16 cellular contexts compared by ENCODE assay signal in the genomic region with DNA sequence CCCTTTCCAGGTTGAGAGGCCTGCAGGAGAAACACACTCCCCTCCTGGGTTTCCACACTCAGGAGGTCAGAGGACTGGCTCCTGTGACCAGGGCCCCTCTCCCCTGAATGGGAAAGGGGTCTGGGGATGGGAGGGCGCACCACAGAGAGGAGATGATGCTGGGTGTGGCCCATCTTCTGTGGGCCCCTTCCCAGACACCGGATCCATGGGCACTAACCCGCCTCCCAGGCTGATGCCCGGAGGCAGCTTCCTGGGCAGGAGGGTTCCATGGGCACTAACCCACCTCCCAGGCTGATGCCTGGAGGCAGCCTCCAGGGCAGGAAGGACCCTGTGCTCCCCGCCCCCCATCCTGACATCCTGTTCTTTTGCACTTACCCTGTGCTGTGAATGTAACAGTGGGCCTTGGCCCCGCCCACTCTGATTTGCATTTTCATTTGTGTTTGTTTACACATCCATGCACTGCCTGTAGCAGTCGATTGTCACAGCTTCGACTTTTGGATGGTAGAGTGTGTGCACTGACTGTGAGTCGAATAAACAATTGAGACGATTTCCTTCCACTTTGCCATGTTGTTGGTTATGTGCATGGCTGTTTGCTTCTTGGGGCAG. TPM values are rescaled to one million over a fixed set of nuclear protein-coding genes. Genes with fewer than 3 reads are reported as not detected.
DNase-seq lines count a peak whose midpoint lies in the region; ATAC-seq and TF ChIP-seq lines count a peak whose summit lies in the region.
"Had no signal": no experiment of that assay in that cellular context is flagged by ENCODE, and none has a peak within 500 bp of the region (broad histone marks: within the 10 kb centered on the region; RNA-seq: fewer than 3 reads in every experiment).

No MANE protein-coding gene starts in this region.

- no peaks in the 10 kb centered on the region for H3K36me3 ChIP-seq in Loucy (ENCODE audit: insufficient read depth, low read length)
- H3K36me3 ChIP-seq in Karpas-422 (ENCODE audit: insufficient read depth, low read length), result no peaks in the 10 kb centered on the region
- H3K36me3 ChIP-seq in testis (ENCODE audit: low read depth, missing control alignments), result no peaks in the 10 kb centered on the region

- no peak for TF ChIP-seq POLR2A in testis (IDR thresholded peaks at IDR 0.05)

- H4K20me1 ChIP-seq in Loucy (ENCODE audit: insufficient read depth, low read length, poor library complexity, severe bottlenecking) (no peaks in the 10 kb centered on the region), Karpas-422 (ENCODE audit: insufficient read depth, low read depth, low read length) (no peaks in the 10 kb centered on the region)

- peaks cover 59% of the 10 kb centered on the region for H3K4me1 Mint-ChIP-seq in activated CD4-positive, alpha-beta T cell treated with anti-CD3 and anti-CD28 coated beads, Interleukin-2, amount 10 ng/mL, durations not matched to agents 7 days and 5 days
- peaks cover 20 to 60% (median 48%) of the 10 kb centered on the region in 4 donors for H3K4me1 Mint-ChIP-seq in naive thymus-derived CD8-positive, alpha-beta T cell

- whole genome bisulfite sequencing in testis, 2 donors, result 67 to 78% methylated on average over 6 to 10 of the region's 10 CpGs

- H3K4me1 ChIP-seq in Loucy (ENCODE audit: insufficient read depth, low read length, poor library complexity, severe bottlenecking) (peaks cover 45% of the 10 kb centered on the region), Karpas-422 (ENCODE audit: low read length) (no peaks in the 10 kb centered on the region), testis (no peaks in the 10 kb centered on the region)

- intact Hi-C loops in testis (cut with DNase I; ENCODE audit: low total_unique reads), result no loop called here

- H3K9me2 ChIP-seq in Loucy (replicated peaks; ENCODE audit: low read depth, low read length) (no peaks in the 10 kb centered on the region), Karpas-422 (replicated peaks; ENCODE audit: insufficient read depth, low read length) (no peaks in the 10 kb centered on the region)

- CTCF ChIA-PET in activated CD4-positive, alpha-beta T cell treated with anti-CD3 and anti-CD28 coated beads, Interleukin-2, amount 10 ng/mL, durations not matched to agents 7 days and 5 days (lab: Charles Lee), result no interaction called here

- TF ChIP-seq CTCF in Loucy (conservative IDR thresholded peaks at IDR 0.05; ENCODE audit: low read length) (no peak), testis (IDR thresholded peaks at IDR 0.05) (no peak)

- H2AFZ ChIP-seq in Loucy (ENCODE audit: low read length), result no peak overlapping the region
- no peak overlapping the region for H2AFZ ChIP-seq in Karpas-422 (ENCODE audit: low read length)

- peaks cover 20% of the 10 kb centered on the region; the same call in 1 of the 2 replicates for H3K79me2 ChIP-seq in Loucy (ENCODE audit: insufficient read depth, low read length)
- H3K79me2 ChIP-seq in Karpas-422 (ENCODE audit: low read length), result no peaks in the 10 kb centered on the region

- H3K9me3 Mint-ChIP-seq in activated CD4-positive, alpha-beta T cell treated with anti-CD3 and anti-CD28 coated beads, Interleukin-2, amount 10 ng/mL, durations not matched to agents 7 days and 5 days, result no peaks in the 10 kb centered on the region
- H3K9me3 Mint-ChIP-seq in naive thymus-derived CD8-positive, alpha-beta T cell, result no peaks in the 10 kb centered on the region

- no peaks in the 10 kb centered on the region for H3K27me3 ChIP-seq in Loucy (ENCODE audit: insufficient read depth, low read length, poor library complexity, severe bottlenecking)
- H3K27me3 ChIP-seq in Karpas-422 (ENCODE audit: low read length), result no peaks in the 10 kb centered on the region
- H3K27me3 ChIP-seq in testis, result no peaks in the 10 kb centered on the region

- H3K27ac Mint-ChIP-seq in activated CD4-positive, alpha-beta T cell treated with anti-CD3 and anti-CD28 coated beads, Interleukin-2, amount 10 ng/mL, durations not matched to agents 7 days and 5 days, result peak overlapping the region; percentile 39
- H3K27ac Mint-ChIP-seq in naive thymus-derived CD8-positive, alpha-beta T cell, result peak overlapping the region in 9 of 10 donors; percentile 21 to 84 (median 71)

- peak overlapping the region; percentile 40 for H3K27ac ChIP-seq in angular gyrus (ENCODE audit: low read depth, low read length)
- no peak overlapping the region for H3K27ac ChIP-seq in Karpas-422 (ENCODE audit: low read length)
- no peak overlapping the region for H3K27ac ChIP-seq in testis
- H3K27ac ChIP-seq: KMS-11 had no signal

- peaks cover 11% of the 10 kb centered on the region; the same call in 1 of the 2 replicates for H3F3A ChIP-seq in Loucy (ENCODE audit: low read depth)

- H3K4me3 ChIP-seq in Loucy (ENCODE audit: low read length, poor library complexity, severe bottlenecking) (peak overlapping the region; percentile 68), Karpas-422 (ENCODE audit: low read length) (no peak overlapping the region), testis (no peak overlapping the region)

- H3K9ac ChIP-seq in Loucy (ENCODE audit: low read depth, low read length, poor library complexity, severe bottlenecking) (peak overlapping the region; percentile 89), Karpas-422 (ENCODE audit: low read length) (no peak overlapping the region)
- H3K9ac ChIP-seq: KMS-11 had no signal

- POLR2A ChIA-PET in activated CD4-positive, alpha-beta T cell treated with anti-CD3 and anti-CD28 coated beads, Interleukin-2, amount 10 ng/mL, durations not matched to agents 7 days and 5 days (lab: Charles Lee), result no interaction called here
- POLR2A ChIA-PET in naive thymus-derived CD8-positive, alpha-beta T cell (lab: Charles Lee), result interaction anchor here (0.5 to 2.1 kb wide), 6 partner anchors 10 to 1155 kb away, joined by 3 to 6 read pairs (median 3); a partner anchor contains a TSS

- peak; percentile 64 for DNase-seq in activated CD4-positive, alpha-beta T cell treated with anti-CD3 and anti-CD28 coated beads, Interleukin-2, amount 10 ng/mL, durations not matched to agents 7 days and 5 days
- no peak for DNase-seq in activated CD4-positive, alpha-beta T cell treated with anti-CD3 and anti-CD28 coated beads for 1 hour
- peak in 7 of 10 donors; percentile 16 to 71 (median 36) for DNase-seq in naive thymus-derived CD8-positive, alpha-beta T cell
- DNase-seq in GM19240 (ENCODE audit: insufficient read length, low spot score), result no peak
- DNase-seq in Karpas-422, result no peak
- no peak for DNase-seq in testis
- DNase-seq: ACHN, cortex of kidney, DMS53, hypothalamus, mammary epithelial cell, NCI-H2171, PC-3 had no signal

- peak overlapping the region; percentile 90 for H3K4me2 ChIP-seq in Loucy (ENCODE audit: low read depth, low read length, poor library complexity, severe bottlenecking)
- H3K4me2 ChIP-seq in Karpas-422 (ENCODE audit: low read depth, low read length, poor library complexity, severe bottlenecking), result no peak overlapping the region
- H3K4me2 ChIP-seq: KMS-11 had no signal

- H3K27me3 Mint-ChIP-seq in activated CD4-positive, alpha-beta T cell treated with anti-CD3 and anti-CD28 coated beads, Interleukin-2, amount 10 ng/mL, durations not matched to agents 7 days and 5 days, result no peaks in the 10 kb centered on the region
- no peaks in the 10 kb centered on the region for H3K27me3 Mint-ChIP-seq in naive thymus-derived CD8-positive, alpha-beta T cell

- H3K36me3 Mint-ChIP-seq in activated CD4-positive, alpha-beta T cell treated with anti-CD3 and anti-CD28 coated beads, Interleukin-2, amount 10 ng/mL, durations not matched to agents 7 days and 5 days (ENCODE audit: low read depth), result peaks cover 14% of the 10 kb centered on the region
- peaks cover 0 to 5% (median 0%) of the 10 kb centered on the region in 3 donors for H3K36me3 Mint-ChIP-seq in naive thymus-derived CD8-positive, alpha-beta T cell

- ATAC-seq in naive thymus-derived CD8-positive, alpha-beta T cell, result peak in 1 of 2 donors; percentile 38
- ATAC-seq: PC-3 had no signal

- no peak overlapping the region for H3K4me3 Mint-ChIP-seq in activated CD4-positive, alpha-beta T cell treated with anti-CD3 and anti-CD28 coated beads, Interleukin-2, amount 10 ng/mL, durations not matched to agents 7 days and 5 days
- peak overlapping the region in 5 of 10 donors; percentile 58 to 66 (median 60) for H3K4me3 Mint-ChIP-seq in naive thymus-derived CD8-positive, alpha-beta T cell

- H3K9me3 ChIP-seq in Loucy (ENCODE audit: insufficient read depth, low read depth, low read length) (no peaks in the 10 kb centered on the region), Karpas-422 (ENCODE audit: low read length) (no peaks in the 10 kb centered on the region), testis (no peaks in the 10 kb centered on the region)

RNA-seq across cellular contexts. Expression of a gene that starts 9.3 kb away (rescaled TPM):
- total RNA-seq in activated CD4-positive, alpha-beta T cell treated with anti-CD3 and anti-CD28 coated beads, Interleukin-2, amount 10 ng/mL, durations not matched to agents 7 days and 5 days, result 10 to 100 TPM; 19.5 to 19.6 TPM
- total RNA-seq in naive thymus-derived CD8-positive, alpha-beta T cell, result 10 to 100 TPM in 1 of 2 experiments, 1 to 10 TPM in 1; 9.5 to 11.1 TPM
- 1 to 10 TPM; 5.7 to 7.9 (median 7.1) TPM for polyA plus RNA-seq in naive thymus-derived CD8-positive, alpha-beta T cell
- 6.7 and 9.1 TPM in 2 replicates for total RNA-seq in Karpas-422 (2014; rRNA removed; shearing (Covaris generic); ENCODE audit: low replicate concordance)
- total RNA-seq in testis, result 10 to 100 TPM; 14.0 to 14.4 TPM
- polyA plus RNA-seq in testis (ENCODE audit: insufficient read depth, low read depth, low replicate concordance), result 17.9 TPM

RNA-seq across cellular contexts. Expression of a gene that starts 35.2 kb away (rescaled TPM):
- total RNA-seq in activated CD4-positive, alpha-beta T cell treated with anti-CD3 and anti-CD28 coated beads, Interleukin-2, amount 10 ng/mL, durations not matched to agents 7 days and 5 days, result 10 to 100 TPM; 33.8 to 43.1 TPM
- total RNA-seq in naive thymus-derived CD8-positive, alpha-beta T cell, result 10 to 100 TPM; 77.9 to 88.3 TPM
- 10 to 100 TPM in 1 of 3 donors, 1 to 10 TPM in 2; 5.9 to 11.3 (median 7.2) TPM for polyA plus RNA-seq in naive thymus-derived CD8-positive, alpha-beta T cell
- total RNA-seq in Karpas-422 (2014; rRNA removed; shearing (Covaris generic); ENCODE audit: low replicate concordance), result 10.2 and 26.4 TPM in 2 replicates
- 10 to 100 TPM; 42.0 to 42.7 TPM for total RNA-seq in testis
- polyA plus RNA-seq in testis (ENCODE audit: insufficient read depth, low read depth, low replicate concordance), result 22.9 TPM

RNA-seq across cellular contexts. Expression of a gene that starts 39.0 kb away (rescaled TPM):
- total RNA-seq in activated CD4-positive, alpha-beta T cell treated with anti-CD3 and anti-CD28 coated beads, Interleukin-2, amount 10 ng/mL, durations not matched to agents 7 days and 5 days, result 10 to 100 TPM; 20.4 to 25.2 TPM
- total RNA-seq in naive thymus-derived CD8-positive, alpha-beta T cell, result 10 to 100 TPM; 10.9 to 11.3 TPM
- 10 to 100 TPM; 10.7 to 15.5 (median 11.9) TPM for polyA plus RNA-seq in naive thymus-derived CD8-positive, alpha-beta T cell
- total RNA-seq in Karpas-422 (2014; rRNA removed; shearing (Covaris generic); ENCODE audit: low replicate concordance), result not detected in 2 replicates
- total RNA-seq in testis, result 100 to 1,000 TPM; 188 to 272 TPM
- polyA plus RNA-seq in testis (ENCODE audit: insufficient read depth, low read depth, low replicate concordance), result 451 TPM

RNA-seq across cellular contexts. Expression of a gene that starts 39.6 kb away (rescaled TPM):
- total RNA-seq in activated CD4-positive, alpha-beta T cell treated with anti-CD3 and anti-CD28 coated beads, Interleukin-2, amount 10 ng/mL, durations not matched to agents 7 days and 5 days, result 100 to 1,000 TPM in 1 of 2 experiments, 10 to 100 TPM in 1; 96.4 to 111 TPM
- total RNA-seq in naive thymus-derived CD8-positive, alpha-beta T cell, result 10 to 100 TPM; 59.7 to 60.6 TPM
- 10 to 100 TPM; 13.7 to 15.5 (median 14.2) TPM for polyA plus RNA-seq in naive thymus-derived CD8-positive, alpha-beta T cell
- 62.7 and 98.6 TPM in 2 replicates for total RNA-seq in Karpas-422 (2014; rRNA removed; shearing (Covaris generic); ENCODE audit: low replicate concordance)
- 100 to 1,000 TPM; 163 to 177 TPM for total RNA-seq in testis
- polyA plus RNA-seq in testis (ENCODE audit: insufficient read depth, low read depth, low replicate concordance), result 268 TPM

RNA-seq across cellular contexts. Expression of a gene that starts 43.5 kb away (rescaled TPM):
- 100 to 1,000 TPM; 111 to 124 TPM for total RNA-seq in activated CD4-positive, alpha-beta T cell treated with anti-CD3 and anti-CD28 coated beads, Interleukin-2, amount 10 ng/mL, durations not matched to agents 7 days and 5 days
- total RNA-seq in naive thymus-derived CD8-positive, alpha-beta T cell, result 100 to 1,000 TPM; 109 to 113 TPM
- polyA plus RNA-seq in naive thymus-derived CD8-positive, alpha-beta T cell, result 10 to 100 TPM; 21.7 to 40.9 (median 37.8) TPM
- 42.1 and 76.3 TPM in 2 replicates for total RNA-seq in Karpas-422 (2014; rRNA removed; shearing (Covaris generic); ENCODE audit: low replicate concordance)
- 10 to 100 TPM; 88.8 to 92.2 TPM for total RNA-seq in testis
- polyA plus RNA-seq in testis (ENCODE audit: insufficient read depth, low read depth, low replicate concordance), result 62.3 TPM

Comparison
In these comparisons a context has a peak if more than half of its experiments do, and no peak if none do; other contexts are left out.
1. DNase-seq: peak in activated CD4-positive, alpha-beta T cell treated with anti-CD3 and anti-CD28 coated beads, Interleukin-2, amount 10 ng/mL, durations not matched to agents 7 days and 5 days (single experiment) and naive thymus-derived CD8-positive, alpha-beta T cell (7 of 10); none in activated CD4-positive, alpha-beta T cell treated with anti-CD3 and anti-CD28 coated beads for 1 hour (single experiment), GM19240 (single experiment), Karpas-422 (single experiment) and testis (single experiment).
2. RNA of a gene that starts 39.0 kb away (total RNA-seq): 188 to 272 TPM in testis, 20.4 to 25.2 TPM in activated CD4-positive, alpha-beta T cell treated with anti-CD3 and anti-CD28 coated beads, Interleukin-2, amount 10 ng/mL, durations not matched to agents 7 days and 5 days and 10.9 to 11.3 TPM in naive thymus-derived CD8-positive, alpha-beta T cell; not detected in Karpas-422; every median in the first group is over 10 times any median in the second.